ENCODE assay signal across 21 cellular contexts in the genomic region with DNA sequence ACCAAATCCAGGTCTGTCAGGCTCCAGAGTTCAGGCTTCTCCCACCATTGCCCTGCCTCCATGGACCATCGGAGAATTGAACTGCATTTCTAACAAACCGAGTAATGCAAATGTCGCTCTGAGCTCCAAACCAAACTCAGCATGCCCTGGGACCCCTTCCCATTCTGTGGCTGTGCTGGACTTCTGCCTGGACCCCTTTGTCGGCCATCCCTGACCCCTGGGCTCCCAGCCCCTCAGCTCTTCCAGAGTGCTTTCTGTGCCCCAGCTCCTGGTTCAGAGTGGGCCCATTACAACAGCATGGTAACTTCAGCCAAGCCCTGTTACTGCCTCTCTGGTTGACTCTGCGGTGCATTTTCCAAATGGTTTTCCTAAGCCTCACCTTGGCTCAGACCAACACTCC. TPM values are rescaled to one million over a fixed set of nuclear protein-coding genes. Genes with fewer than 3 reads are reported as not detected.
A peak's percentile ranks its signal among the peaks of the same experiment; 100 is the strongest.
DNase-seq lines count a peak whose midpoint lies in the region.
"Had no signal": no experiment of that assay in that cellular context is flagged by ENCODE, and none has a peak within 500 bp of the region (broad histone marks: within the 10 kb centered on the region; RNA-seq: fewer than 3 reads in every experiment).

No MANE protein-coding gene starts in this region.

- no peak overlapping the region for H2BK12ac ChIP-seq in neuronal stem cell (ENCODE audit: low read length)

- intact Hi-C loops in activated CD4-positive, alpha-beta T cell treated with anti-CD3 and anti-CD28 coated beads, Interleukin-2, amount 10 ng/mL, durations not matched to agents 24 days and 14 days (cut with micrococcal nuclease): no loop called here

- H3K27me3 Mint-ChIP-seq in activated CD4-positive, alpha-beta T cell treated with anti-CD3 and anti-CD28 coated beads, Interleukin-2, amount 10 ng/mL, durations not matched to agents 24 days and 14 days: peaks cover 13% of the 10 kb centered on the region

- no peak overlapping the region for H4K8ac ChIP-seq in neuronal stem cell (ENCODE audit: low read depth, low read length)

- DNase-seq in caudate nucleus (lab: John Stamatoyannopoulos, UW): no peak
- DNase-seq in neuronal stem cell (ENCODE audit: low spot score): no peak
- peak; percentile 27 for DNase-seq in ureter (ENCODE audit: low spot score)
- DNase-seq in NCI-H1694 (lab: John Stamatoyannopoulos, UW): no peak
- no peak for DNase-seq in activated CD4-positive, alpha-beta T cell treated with anti-CD3 and anti-CD28 coated beads, Interleukin-2, amount 10 ng/mL, durations not matched to agents 24 days and 14 days
- no peak for DNase-seq in NK-92 (lab: John Stamatoyannopoulos, UW; ENCODE audit: unreplicated experiment)
- DNase-seq: ACHN; BE2C; C1 segment of cervical spinal cord; CD4-positive, CD25-positive, alpha-beta regulatory T cell; CD8-positive, alpha-beta memory T cell; COR-L47; DMS 273 treated with DMSO at 0.1 percent for 48 hours; DMS53; DND-41; EL; H9; IMR-90 had no signal

- H3K27me3 ChIP-seq in ectodermal cell (ENCODE audit: control insufficient read depth, insufficient read depth, low read length, poor library complexity, severe bottlenecking) (no peaks in the 10 kb centered on the region), neuronal stem cell (ENCODE audit: control insufficient read depth in 3 of 3, insufficient read depth in 3 of 3, low read depth in 1 of 3, low read length in 3 of 3) (no peaks in the 10 kb centered on the region)
- H3K27me3 ChIP-seq: BE2C had no signal

- H3K9me3 Mint-ChIP-seq in activated CD4-positive, alpha-beta T cell treated with anti-CD3 and anti-CD28 coated beads, Interleukin-2, amount 10 ng/mL, durations not matched to agents 24 days and 14 days: no peaks in the 10 kb centered on the region
- H3K9me3 Mint-ChIP-seq: CD4-positive, CD25-positive, alpha-beta regulatory T cell; H9 had no signal

- no peak overlapping the region for H3K27ac Mint-ChIP-seq in activated CD4-positive, alpha-beta T cell treated with anti-CD3 and anti-CD28 coated beads, Interleukin-2, amount 10 ng/mL, durations not matched to agents 24 days and 14 days
- H3K27ac Mint-ChIP-seq: CD4-positive, CD25-positive, alpha-beta regulatory T cell; CD8-positive, alpha-beta memory T cell; H9 had no signal

- no peak overlapping the region for H2BK120ac ChIP-seq in neuronal stem cell (ENCODE audit: low read depth, low read length)

- H3K4me2 ChIP-seq in neuronal stem cell (ENCODE audit: insufficient read depth, low read length, poor library complexity, severe bottlenecking): no peak overlapping the region

- H3K9me3 ChIP-seq in ectodermal cell (ENCODE audit: control insufficient read depth, low read length) (no peaks in the 10 kb centered on the region), neuronal stem cell (replicated peaks in 1 of 2; ENCODE audit: control insufficient read depth in 2 of 2, insufficient read depth in 1 of 2, low read depth in 1 of 2, low read length in 2 of 2) (peaks cover 0 to 8% of the 10 kb centered on the region in 2 donors)
- H3K9me3 ChIP-seq: BE2C had no signal

- no peak overlapping the region for H2BK15ac ChIP-seq in neuronal stem cell (ENCODE audit: low read length)

- no peak overlapping the region for H2AFZ ChIP-seq in neuronal stem cell (ENCODE audit: low read length)

- H3K9ac ChIP-seq in neuronal stem cell (ENCODE audit: low read depth, low read length, poor library complexity): no peak overlapping the region

- H3K23ac ChIP-seq in neuronal stem cell (ENCODE audit: low read depth, low read length, poor library complexity): no peak overlapping the region

- peak overlapping the region; percentile 37 for H3K27ac ChIP-seq in caudate nucleus (ENCODE audit: low read depth, low read length)
- peak overlapping the region; percentile 71 for H3K27ac ChIP-seq in ectodermal cell (ENCODE audit: insufficient read depth, low read depth, low read length, poor library complexity, severe bottlenecking)
- H3K27ac ChIP-seq in neuronal stem cell (replicated peaks; ENCODE audit: low read length): no peak overlapping the region
- H3K27ac ChIP-seq: HL-60 had no signal

- H2AK5ac ChIP-seq in neuronal stem cell (ENCODE audit: low read depth, low read length): no peak overlapping the region

- peaks cover 6% of the 10 kb centered on the region for H3K36me3 ChIP-seq in ectodermal cell (ENCODE audit: control insufficient read depth, insufficient read depth, low read length)
- H3K36me3 ChIP-seq in neuronal stem cell (replicated peaks in 1 of 2; ENCODE audit: control insufficient read depth in 2 of 2, insufficient read depth in 2 of 2, low read length in 2 of 2): peaks cover 13 to 67% of the 10 kb centered on the region in 2 donors
- H3K36me3 ChIP-seq: BE2C had no signal

- no peak overlapping the region for H4K91ac ChIP-seq in neuronal stem cell (ENCODE audit: low read depth, low read length, poor library complexity)

- H3K4me3 ChIP-seq in ectodermal cell (ENCODE audit: insufficient read depth, low read depth, low read length) (no peak overlapping the region), neuronal stem cell (ENCODE audit: low read length in 2 of 2) (no peak overlapping the region)
- H3K4me3 ChIP-seq: GM12878 had no signal

- peak overlapping the region; percentile 8 for H3K18ac ChIP-seq in neuronal stem cell (ENCODE audit: low read length)

- H3K14ac ChIP-seq in neuronal stem cell (ENCODE audit: low read length): no peak overlapping the region

- H3K36me3 Mint-ChIP-seq in activated CD4-positive, alpha-beta T cell treated with anti-CD3 and anti-CD28 coated beads, Interleukin-2, amount 10 ng/mL, durations not matched to agents 24 days and 14 days (ENCODE audit: low read depth): no peaks in the 10 kb centered on the region
- H3K36me3 Mint-ChIP-seq: CD4-positive, CD25-positive, alpha-beta regulatory T cell; CD8-positive, alpha-beta memory T cell had no signal

- H3K4me1 Mint-ChIP-seq in activated CD4-positive, alpha-beta T cell treated with anti-CD3 and anti-CD28 coated beads, Interleukin-2, amount 10 ng/mL, durations not matched to agents 24 days and 14 days: no peaks in the 10 kb centered on the region
- H3K4me1 Mint-ChIP-seq: CD4-positive, CD25-positive, alpha-beta regulatory T cell; CD8-positive, alpha-beta memory T cell had no signal

- H3K79me1 ChIP-seq in neuronal stem cell (ENCODE audit: low read depth, low read length): peaks cover 6% of the 10 kb centered on the region

- peaks cover 52% of the 10 kb centered on the region for H3K4me1 ChIP-seq in ectodermal cell (ENCODE audit: control insufficient read depth, insufficient read depth, low read length)
- peaks cover 35 to 48% of the 10 kb centered on the region in 2 donors for H3K4me1 ChIP-seq in neuronal stem cell (ENCODE audit: control insufficient read depth in 2 of 2, insufficient read depth in 1 of 2, low read depth in 1 of 2, low read length in 2 of 2)

- no peak overlapping the region for H3K4ac ChIP-seq in neuronal stem cell (ENCODE audit: low read length)

- WGBS in ectodermal cell, 2 experiments: 93 to 94% methylated on average over 5 of the region's 5 CpGs
- no CpG with 5 or more reads among the region's 5 CpGs for WGBS in neuronal stem cell (ENCODE audit: extremely low coverage in 2 of 2, insufficient read length in 2 of 2, insufficient replicate concordance in 1 of 2), 2 donors

- no peak overlapping the region for H3K4me3 Mint-ChIP-seq in activated CD4-positive, alpha-beta T cell treated with anti-CD3 and anti-CD28 coated beads, Interleukin-2, amount 10 ng/mL, durations not matched to agents 24 days and 14 days
- H3K4me3 Mint-ChIP-seq: CD4-positive, CD25-positive, alpha-beta regulatory T cell; CD8-positive, alpha-beta memory T cell; H9 had no signal

- no peak overlapping the region for H2BK5ac ChIP-seq in neuronal stem cell (ENCODE audit: low read length)

RNA-seq across cellular contexts. Expression of gene MAPRE3, which starts 55.1 kb away (rescaled TPM):
- polyA plus RNA-seq in ectodermal cell (2013, experiment 1 of 4): 18.6 TPM
- polyA plus RNA-seq in ectodermal cell (2013, experiment 2 of 4): 17.7 TPM
- 18.3 TPM for polyA plus RNA-seq in ectodermal cell (2013, experiment 3 of 4)
- polyA plus RNA-seq in ectodermal cell (2013, experiment 4 of 4): 22.9 TPM
- 13.3 TPM for polyA plus RNA-seq in neuronal stem cell (2013, experiment 1 of 2)
- 13.3 TPM for polyA plus RNA-seq in neuronal stem cell (2013, experiment 2 of 2)
- total RNA-seq in ureter: 29.4 TPM
- total RNA-seq in activated CD4-positive, alpha-beta T cell treated with anti-CD3 and anti-CD28 coated beads, Interleukin-2, amount 10 ng/mL, durations not matched to agents 24 days and 14 days: 2.5 and 3.6 TPM in 2 replicates
